In the genomic region with DNA sequence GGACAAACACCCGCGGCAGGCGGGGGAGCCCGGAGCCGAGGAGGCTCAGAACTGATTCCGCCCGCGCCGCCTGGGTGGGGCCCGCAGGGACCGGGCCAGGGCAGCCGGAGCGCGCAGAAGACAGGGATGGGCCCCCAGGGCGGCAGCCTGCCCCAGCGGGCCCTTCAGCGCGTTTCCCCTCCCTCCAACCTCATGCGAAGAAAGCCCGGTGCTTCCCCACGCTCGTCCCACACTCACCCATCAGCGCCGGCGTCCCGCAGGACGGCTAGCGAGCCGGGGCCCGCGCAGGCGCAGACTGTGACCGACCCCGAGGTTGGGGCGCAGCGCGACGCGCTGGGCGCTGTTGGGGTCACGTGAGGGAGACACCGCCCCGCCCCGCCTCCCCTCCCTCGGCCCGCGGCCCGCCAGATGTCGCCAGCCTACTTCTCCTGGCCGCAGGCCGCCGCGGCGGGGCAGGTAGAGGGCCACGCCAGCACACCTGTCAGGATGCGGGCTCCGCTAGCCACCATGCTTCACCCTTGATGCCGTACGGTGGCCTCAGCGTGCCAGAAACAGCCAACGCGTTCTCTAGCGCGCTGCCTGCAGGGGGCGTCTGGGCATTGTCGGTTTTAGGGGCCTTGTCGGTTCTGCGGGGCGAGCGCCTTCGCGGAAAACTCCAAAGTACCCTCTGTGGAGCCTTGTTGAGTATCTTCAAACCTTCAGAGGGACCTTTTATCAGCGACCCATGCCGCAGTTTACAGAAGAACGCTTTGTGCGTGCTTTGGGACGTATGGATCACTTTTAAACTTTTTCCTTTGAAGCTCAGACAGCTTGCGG, we compare ENCODE assay signal across 1 cellular context.
A peak's percentile ranks its signal among the peaks of the same experiment; 100 is the strongest.
TF ChIP-seq lines count a peak whose summit lies in the region.

A gene with protein sequence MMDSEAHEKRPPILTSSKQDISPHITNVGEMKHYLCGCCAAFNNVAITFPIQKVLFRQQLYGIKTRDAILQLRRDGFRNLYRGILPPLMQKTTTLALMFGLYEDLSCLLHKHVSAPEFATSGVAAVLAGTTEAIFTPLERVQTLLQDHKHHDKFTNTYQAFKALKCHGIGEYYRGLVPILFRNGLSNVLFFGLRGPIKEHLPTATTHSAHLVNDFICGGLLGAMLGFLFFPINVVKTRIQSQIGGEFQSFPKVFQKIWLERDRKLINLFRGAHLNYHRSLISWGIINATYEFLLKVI (minus strand): TSS at position 297 of the 816 bp plus-strand sequence. CDS start 15,577 bp downstream, outside the sequence.

TF ChIP-seq in HCT116, 20 proteins besides CTCF, POLR2A, EP300 and RAD21 (continued from another document):
- TF ChIP-seq CBX3 (IDR thresholded peaks at IDR 0.05; ENCODE audit: low read depth) (peak; percentile 98), POLR2AphosphoS5 (IDR thresholded peaks at IDR 0.05; ENCODE audit: low read depth, low read length) (peak; percentile 88), SP1 (IDR thresholded peaks at IDR 0.05; ENCODE audit: low read depth) (peak; percentile 92), SIN3A (IDR thresholded peaks at IDR 0.05; ENCODE audit: low read depth) (peak; percentile 97), CEBPB (IDR thresholded peaks at IDR 0.05; ENCODE audit: low read depth) (peak; percentile 31; the same call in 1 of the 2 replicates), YY1 (IDR thresholded peaks at IDR 0.05; ENCODE audit: extremely low read depth, insufficient replicate concordance, low read depth, low read length) (peak; percentile 88)
- TF ChIP-seq, protein P1, sequence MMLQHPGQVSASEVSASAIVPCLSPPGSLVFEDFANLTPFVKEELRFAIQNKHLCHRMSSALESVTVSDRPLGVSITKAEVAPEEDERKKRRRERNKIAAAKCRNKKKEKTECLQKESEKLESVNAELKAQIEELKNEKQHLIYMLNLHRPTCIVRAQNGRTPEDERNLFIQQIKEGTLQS (IDR thresholded peaks at IDR 0.05): no peak; the same call in 1 of the 2 replicates
- TF ChIP-seq, protein P2, sequence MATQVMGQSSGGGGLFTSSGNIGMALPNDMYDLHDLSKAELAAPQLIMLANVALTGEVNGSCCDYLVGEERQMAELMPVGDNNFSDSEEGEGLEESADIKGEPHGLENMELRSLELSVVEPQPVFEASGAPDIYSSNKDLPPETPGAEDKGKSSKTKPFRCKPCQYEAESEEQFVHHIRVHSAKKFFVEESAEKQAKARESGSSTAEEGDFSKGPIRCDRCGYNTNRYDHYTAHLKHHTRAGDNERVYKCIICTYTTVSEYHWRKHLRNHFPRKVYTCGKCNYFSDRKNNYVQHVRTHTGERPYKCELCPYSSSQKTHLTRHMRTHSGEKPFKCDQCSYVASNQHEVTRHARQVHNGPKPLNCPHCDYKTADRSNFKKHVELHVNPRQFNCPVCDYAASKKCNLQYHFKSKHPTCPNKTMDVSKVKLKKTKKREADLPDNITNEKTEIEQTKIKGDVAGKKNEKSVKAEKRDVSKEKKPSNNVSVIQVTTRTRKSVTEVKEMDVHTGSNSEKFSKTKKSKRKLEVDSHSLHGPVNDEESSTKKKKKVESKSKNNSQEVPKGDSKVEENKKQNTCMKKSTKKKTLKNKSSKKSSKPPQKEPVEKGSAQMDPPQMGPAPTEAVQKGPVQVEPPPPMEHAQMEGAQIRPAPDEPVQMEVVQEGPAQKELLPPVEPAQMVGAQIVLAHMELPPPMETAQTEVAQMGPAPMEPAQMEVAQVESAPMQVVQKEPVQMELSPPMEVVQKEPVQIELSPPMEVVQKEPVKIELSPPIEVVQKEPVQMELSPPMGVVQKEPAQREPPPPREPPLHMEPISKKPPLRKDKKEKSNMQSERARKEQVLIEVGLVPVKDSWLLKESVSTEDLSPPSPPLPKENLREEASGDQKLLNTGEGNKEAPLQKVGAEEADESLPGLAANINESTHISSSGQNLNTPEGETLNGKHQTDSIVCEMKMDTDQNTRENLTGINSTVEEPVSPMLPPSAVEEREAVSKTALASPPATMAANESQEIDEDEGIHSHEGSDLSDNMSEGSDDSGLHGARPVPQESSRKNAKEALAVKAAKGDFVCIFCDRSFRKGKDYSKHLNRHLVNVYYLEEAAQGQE (IDR thresholded peaks at IDR 0.05; ENCODE audit: low read depth): no peak
